ENCODE assay signal across 9 cellular contexts in the genomic region with DNA sequence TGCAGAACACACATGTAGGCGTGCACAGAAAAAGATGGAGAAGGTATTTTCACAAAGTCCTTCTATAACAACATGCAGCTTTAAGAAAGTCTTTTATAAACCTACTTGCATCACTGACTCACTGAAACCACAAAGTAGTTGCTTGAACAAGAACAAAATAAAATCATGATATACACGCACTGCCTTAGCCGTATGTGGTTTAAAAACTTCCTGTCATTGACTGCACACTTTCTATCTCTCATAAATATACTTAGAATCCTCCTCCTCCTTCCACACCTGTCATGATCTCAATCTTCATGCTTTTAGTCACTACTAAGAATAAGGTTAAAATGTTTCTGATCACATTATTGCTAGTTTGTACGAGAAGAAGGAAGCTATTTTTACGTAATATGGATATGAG. TPM values are rescaled to one million over a fixed set of nuclear protein-coding genes. Genes with fewer than 3 reads are reported as not detected.
DNase-seq lines count a peak whose midpoint lies in the region; ATAC-seq and TF ChIP-seq lines count a peak whose summit lies in the region.
"Had no signal": no experiment of that assay in that cellular context is flagged by ENCODE, and none has a peak within 500 bp of the region (broad histone marks: within the 10 kb centered on the region; RNA-seq: fewer than 3 reads in every experiment).

No MANE protein-coding gene starts in this region.

- H3K4me3 Mint-ChIP-seq in activated naive CD8-positive, alpha-beta T cell treated with anti-CD3 and anti-CD28 coated beads for 36 hours: peak overlapping the region; percentile 42

- peaks cover 20% of the 10 kb centered on the region for H3K4me1 Mint-ChIP-seq in activated naive CD8-positive, alpha-beta T cell treated with anti-CD3 and anti-CD28 coated beads for 36 hours

- no peak overlapping the region for H3K27ac ChIP-seq in AG04450 (ENCODE audit: low read depth, low read length)

- peak overlapping the region; percentile 75 for H3K27ac Mint-ChIP-seq in activated naive CD8-positive, alpha-beta T cell treated with anti-CD3 and anti-CD28 coated beads for 36 hours

- H3K27me3 Mint-ChIP-seq in activated naive CD8-positive, alpha-beta T cell treated with anti-CD3 and anti-CD28 coated beads for 36 hours: no peaks in the 10 kb centered on the region

- no peak for TF ChIP-seq CTCF in AG04450 (IDR thresholded peaks at IDR 0.05; ENCODE audit: low read depth, low read length)

- CTCF ChIA-PET in AG04450 (lab: Charles Lee): no interaction called here

- peaks cover 13% of the 10 kb centered on the region for H3K36me3 Mint-ChIP-seq in activated naive CD8-positive, alpha-beta T cell treated with anti-CD3 and anti-CD28 coated beads for 36 hours

- DNase-seq in AG04450 (ENCODE audit: low read depth, low spot score) (peak; percentile 43), NCI-H128 (lab: John Stamatoyannopoulos, UW; ENCODE audit: unreplicated experiment) (no peak), mesenteric fat pad (ENCODE audit: low spot score) (no peak), NCI-H2196 treated with DMSO at 0.1 percent for 48 hours (lab: John Stamatoyannopoulos, UW; ENCODE audit: unreplicated experiment) (no peak), SHP77 (lab: John Stamatoyannopoulos, UW) (no peak)
- DNase-seq in activated naive CD8-positive, alpha-beta T cell treated with anti-CD3 and anti-CD28 coated beads for 36 hours: no peak
- DNase-seq: left cardiac atrium had no signal

- no peaks in the 10 kb centered on the region for H3K27me3 ChIP-seq in AG04450 (ENCODE audit: control insufficient read depth, insufficient read depth, low read length)

- POLR2A ChIA-PET in AG04450 (lab: Yijun Ruan, JAX): no interaction called here

- ATAC-seq in GM18909 (IDR thresholded peaks at IDR 0.05; ENCODE audit: poor library complexity, unreplicated experiment): peak; percentile 80
- peak; percentile 94 for ATAC-seq in HG03108 (IDR thresholded peaks at IDR 0.05; ENCODE audit: unreplicated experiment)
- ATAC-seq: left cardiac atrium had no signal

- H3K4me3 ChIP-seq in AG04450 (ENCODE audit: low read depth, low read length): no peak overlapping the region

- H3K9me3 ChIP-seq in AG04450 (ENCODE audit: control insufficient read depth, insufficient read depth, low read length): no peaks in the 10 kb centered on the region

- no peaks in the 10 kb centered on the region for H3K9me3 Mint-ChIP-seq in activated naive CD8-positive, alpha-beta T cell treated with anti-CD3 and anti-CD28 coated beads for 36 hours

RNA-seq across cellular contexts. Expression of a gene that starts 31.8 kb away (rescaled TPM):
- 4.3 and 8.2 TPM in 2 replicates for polyA plus RNA-seq in AG04450 (2011; rRNA removed)
- polyA minus RNA-seq in AG04450 (2011; rRNA and poly(A)+ RNA removed): 0.64 and 4.1 TPM in 2 replicates
- total RNA-seq in activated naive CD8-positive, alpha-beta T cell treated with anti-CD3 and anti-CD28 coated beads for 36 hours: 10 to 100 TPM; 52.4 to 52.7 TPM
- total RNA-seq in mesenteric fat pad: 1.1 TPM

RNA-seq across cellular contexts. Expression of a gene that starts 55.1 kb away (rescaled TPM):
- polyA plus RNA-seq in AG04450 (2011; rRNA removed): 71.9 and 79.2 TPM in 2 replicates
- 38.5 and 41.2 TPM in 2 replicates for polyA minus RNA-seq in AG04450 (2011; rRNA and poly(A)+ RNA removed)
- 10 to 100 TPM; 38.1 to 40.1 TPM for total RNA-seq in activated naive CD8-positive, alpha-beta T cell treated with anti-CD3 and anti-CD28 coated beads for 36 hours
- 14.9 TPM for total RNA-seq in mesenteric fat pad

Comparison
In these comparisons a context has a peak if more than half of its experiments do, and no peak if none do; other contexts are left out.
1. RNA of a gene that starts 31.8 kb away (total RNA-seq): 52.4 to 52.7 TPM in activated naive CD8-positive, alpha-beta T cell treated with anti-CD3 and anti-CD28 coated beads for 36 hours; 1.1 TPM in mesenteric fat pad (single experiment); every median in the first group is over 10 times any median in the second.